ENCODE assay signal across 8 cellular contexts in the genomic region with DNA sequence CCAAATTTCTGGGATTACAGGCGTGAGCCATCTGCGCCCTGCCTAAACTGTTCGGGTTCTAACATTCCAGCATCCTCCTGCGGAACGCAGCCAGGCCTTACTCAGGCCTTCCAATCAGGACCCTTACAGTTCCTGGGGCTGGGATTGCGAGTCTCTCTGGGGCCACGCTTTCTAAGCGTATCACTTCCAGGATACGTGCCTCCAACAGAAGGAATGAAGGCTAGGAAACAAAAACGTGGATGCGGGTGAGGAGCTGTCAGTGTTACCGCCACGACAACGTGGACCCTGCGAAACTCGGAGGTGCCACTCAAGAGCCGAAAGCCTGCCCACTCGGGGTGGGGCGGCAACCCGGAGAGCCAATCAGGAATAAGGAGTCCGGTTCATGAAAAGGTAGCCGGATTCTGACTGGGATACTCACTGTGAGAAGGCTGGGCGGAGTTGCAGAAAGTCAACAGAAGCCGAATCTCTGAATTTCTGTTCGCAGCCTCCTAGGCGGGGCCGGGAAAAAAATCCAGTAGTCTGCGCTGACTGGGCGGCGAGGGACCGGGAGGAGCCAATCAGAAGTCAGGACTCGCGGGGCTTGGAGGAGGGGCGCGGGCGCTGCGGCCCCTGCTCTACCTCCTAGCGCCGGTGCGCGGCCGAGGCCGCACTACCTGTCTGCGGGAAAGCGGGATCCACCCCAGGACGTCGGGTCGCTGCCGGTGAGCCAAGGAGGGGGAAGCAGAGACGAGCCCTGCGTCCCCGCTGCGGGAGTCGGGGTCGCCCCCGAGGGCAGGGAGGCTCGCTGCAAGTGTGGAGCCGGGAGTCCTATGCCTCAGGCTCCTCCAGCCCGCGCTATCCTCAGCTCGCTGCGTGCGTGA. TPM values are rescaled to one million over a fixed set of nuclear protein-coding genes. Genes with fewer than 3 reads are reported as not detected.
DNase-seq lines count a peak whose midpoint lies in the region; ATAC-seq and TF ChIP-seq lines count a peak whose summit lies in the region.

A gene with protein sequence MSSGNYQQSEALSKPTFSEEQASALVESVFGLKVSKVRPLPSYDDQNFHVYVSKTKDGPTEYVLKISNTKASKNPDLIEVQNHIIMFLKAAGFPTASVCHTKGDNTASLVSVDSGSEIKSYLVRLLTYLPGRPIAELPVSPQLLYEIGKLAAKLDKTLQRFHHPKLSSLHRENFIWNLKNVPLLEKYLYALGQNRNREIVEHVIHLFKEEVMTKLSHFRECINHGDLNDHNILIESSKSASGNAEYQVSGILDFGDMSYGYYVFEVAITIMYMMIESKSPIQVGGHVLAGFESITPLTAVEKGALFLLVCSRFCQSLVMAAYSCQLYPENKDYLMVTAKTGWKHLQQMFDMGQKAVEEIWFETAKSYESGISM (plus strand): TSS at position 607 of the 860 bp plus-strand sequence. CDS start 5,512 bp downstream, outside the sequence.

- H3K27ac Mint-ChIP-seq in central memory CD8-positive, alpha-beta T cell (ENCODE audit: low read depth): peak within 1 kb of the TSS; percentile 58

- H3K4me3 ChIP-seq in AG04450 (ENCODE audit: low read depth, low read length): peak within 1 kb of the TSS; percentile 97

- H3K27me3 ChIP-seq in AG04450 (ENCODE audit: control insufficient read depth, insufficient read depth, low read length): no peaks in the 10 kb centered on the region

- no peaks in the 10 kb centered on the region for H3K9me3 Mint-ChIP-seq in central memory CD8-positive, alpha-beta T cell

- no peaks in the 10 kb centered on the region for H3K27me3 Mint-ChIP-seq in central memory CD8-positive, alpha-beta T cell

- peak; percentile 54 for TF ChIP-seq POLR2A in GM18951 (IDR thresholded peaks at IDR 0.05; ENCODE audit: extremely low read depth, insufficient read depth, insufficient read length)

- peak within 1 kb of the TSS; percentile 82 for H3K4me3 Mint-ChIP-seq in central memory CD8-positive, alpha-beta T cell

- CTCF ChIA-PET in AG04450 (lab: Charles Lee): interaction anchor here (0.9 kb wide), 1 partner anchor 15 kb away, joined by 6 read pairs; no protein-coding TSS in a partner anchor

- TF ChIP-seq CTCF in AG04450 (IDR thresholded peaks at IDR 0.05; ENCODE audit: low read depth, low read length): 0 out of 2 replicates have a peak, but pooled peaks have one; percentile 14

- POLR2A ChIA-PET in AG04450 (lab: Yijun Ruan, JAX): interaction anchor here (0.6 to 1.8 kb wide), 2 partner anchors 58 to 69 kb away, joined by 4 to 5 read pairs; partner anchors contain the start of genes CHRNA5 and IREB2

- peak; percentile 90 for DNase-seq in AG04450 (ENCODE audit: low read depth, low spot score)
- peak; percentile 100 for DNase-seq in NCI-H226
- peak; percentile 7 to 53 (median 34) for DNase-seq in activated CD4-positive, CD25-positive, alpha-beta regulatory T cell (lab: John Stamatoyannopoulos, UW)
- DNase-seq in central memory CD8-positive, alpha-beta T cell (ENCODE audit: low spot score in 2 of 2): peak; percentile 17 to 19
- peak; percentile 98 for DNase-seq in iris pigment epithelial cell (ENCODE audit: low read depth)
- peak; percentile 91 for DNase-seq in smooth muscle cell of the brain vasculature (ENCODE audit: low read depth, low spot score)

- H3K4me1 Mint-ChIP-seq in central memory CD8-positive, alpha-beta T cell: peaks cover 26% of the 10 kb centered on the region

- peaks cover 1% of the 10 kb centered on the region for H3K36me3 Mint-ChIP-seq in central memory CD8-positive, alpha-beta T cell (ENCODE audit: insufficient read depth)

- in situ Hi-C loops in GM18951 (cut with MboI; ENCODE audit: low sequenced_read_pairs, unreplicated experiment): no loop called here

- ATAC-seq in HG03196 (IDR thresholded peaks at IDR 0.05; ENCODE audit: unreplicated experiment): peak; percentile 85
- peak; percentile 64 for ATAC-seq in central memory CD8-positive, alpha-beta T cell (replicated peaks; ENCODE audit: extremely low read depth, poor library complexity, severe bottlenecking)

- H3K27ac ChIP-seq in AG04450 (ENCODE audit: low read depth, low read length): peak within 1 kb of the TSS; percentile 11

- H3K9me3 ChIP-seq in AG04450 (ENCODE audit: control insufficient read depth, insufficient read depth, low read length): no peaks in the 10 kb centered on the region; the same call in 1 of the 2 replicates

RNA-seq across cellular contexts. Expression of the gene that starts here (rescaled TPM):
- polyA plus RNA-seq in AG04450 (2011; rRNA removed): 3.6 and 4.1 TPM in 2 replicates
- polyA minus RNA-seq in AG04450 (2011; rRNA and poly(A)+ RNA removed): 2.9 and 4.1 TPM in 2 replicates

Comparison
In these comparisons a context has a peak if more than half of its experiments do, and no peak if none do; other contexts are left out.
1. Peak in every context shown above with its lines: DNase-seq, ATAC-seq, H3K4me3 ChIP-seq and H3K27ac ChIP-seq.
2. DNase-seq: peak in every context shown above with its lines; median percentile 100 in NCI-H226; 98 in iris pigment epithelial cell; 91 in smooth muscle cell of the brain vasculature; 90 in AG04450; 34 in activated CD4-positive, CD25-positive, alpha-beta regulatory T cell; 18 in central memory CD8-positive, alpha-beta T cell.